14 cellular contexts compared by ENCODE assay signal in genomic region chr5:120446068-120446492, GRCh38. TPM values are rescaled to one million over a fixed set of nuclear protein-coding genes. Genes with fewer than 3 reads are reported as not detected.
DNase-seq lines count a peak whose midpoint lies in the region; ATAC-seq and TF ChIP-seq lines count a peak whose summit lies in the region.
"Had no signal": no experiment of that assay in that cellular context is flagged by ENCODE, and none has a peak within 500 bp of the region (broad histone marks: within the 10 kb centered on the region; RNA-seq: fewer than 3 reads in every experiment).

No MANE protein-coding gene starts in this region.

- H3K36me3 ChIP-seq in hepatocyte (replicated peaks; ENCODE audit: insufficient read depth, low read depth) (no peaks in the 10 kb centered on the region), uterus (no peaks in the 10 kb centered on the region)
- H3K36me3 ChIP-seq: colonic mucosa had no signal

- H3K4me3 ChIP-seq in astrocyte of the spinal cord (ENCODE audit: low read depth, low read length) (no peak overlapping the region), hepatocyte (no peak overlapping the region), uterus (no peak overlapping the region)
- H3K4me3 ChIP-seq: colonic mucosa had no signal

- no peak for TF ChIP-seq POLR2A in uterus (IDR thresholded peaks at IDR 0.05)

- peak; percentile 16 for ATAC-seq in Right ventricle myocardium superior (ENCODE audit: poor library complexity)
- no peak for ATAC-seq in HG03139 (IDR thresholded peaks at IDR 0.05; ENCODE audit: unreplicated experiment)
- ATAC-seq in HG03280 (IDR thresholded peaks at IDR 0.05; ENCODE audit: unreplicated experiment): no peak

- no peak for TF ChIP-seq CTCF in astrocyte of the spinal cord (IDR thresholded peaks at IDR 0.05; ENCODE audit: low read depth, low read length)
- no peak for TF ChIP-seq CTCF in hepatocyte (IDR thresholded peaks at IDR 0.05; ENCODE audit: poor library complexity)
- TF ChIP-seq CTCF in uterus (IDR thresholded peaks at IDR 0.05): no peak

- 31% methylated on average over 2 of the region's 2 CpGs for WGBS in hepatocyte (ENCODE audit: low lambda C conversion rate, missing lambda C conversion rate)

- H3K27me3 ChIP-seq in hepatocyte (no peaks in the 10 kb centered on the region), uterus (no peaks in the 10 kb centered on the region)
- H3K27me3 ChIP-seq: colonic mucosa had no signal

- DNase-seq in Right ventricle myocardium superior (no peak), cardiac septum (ENCODE audit: low spot score) (no peak), astrocyte of the spinal cord (ENCODE audit: low read depth, low spot score) (peak; percentile 89), hepatocyte (ENCODE audit: low spot score) (peak; percentile 15), uterus (peak; percentile 35 to 50), DMS 273 treated with DMSO at 0.1 percent for 48 hours (lab: John Stamatoyannopoulos, UW) (no peak)
- DNase-seq: activated T-cell treated with anti-CD3 and anti-CD28 coated beads, Interleukin-2, amount 50 U/mL, for 48 hours; colonic mucosa; kidney; NCI-H2029 treated with DMSO at 0.1 percent for 48 hours; OCI-M1 had no signal

- no peaks in the 10 kb centered on the region for H3K79me2 ChIP-seq in hepatocyte

- H3K9me2 ChIP-seq in hepatocyte (replicated peaks; ENCODE audit: insufficient read depth): no peaks in the 10 kb centered on the region

- no peak overlapping the region for H2AFZ ChIP-seq in hepatocyte

- intact Hi-C loops in Right ventricle myocardium superior (cut with DNase I): no loop called here
- intact Hi-C loops in cardiac septum (cut with DNase I): no loop called here
- intact Hi-C loops in uterus (cut with DNase I; ENCODE audit: low total_unique reads): no loop called here

- H4K20me1 ChIP-seq in hepatocyte (ENCODE audit: insufficient read depth, poor library complexity, severe bottlenecking): no peaks in the 10 kb centered on the region

- H3K27ac ChIP-seq in hepatocyte: no peak overlapping the region
- peak overlapping the region; percentile 55 to 63 for H3K27ac ChIP-seq in uterus
- H3K27ac ChIP-seq: colonic mucosa, VCaP had no signal

- in situ Hi-C loops in astrocyte of the spinal cord (cut with HindIII; ENCODE audit: low sequenced_read_pairs): no loop called here

- H3K4me1 ChIP-seq in hepatocyte (ENCODE audit: insufficient read depth) (peaks cover 5% of the 10 kb centered on the region), uterus (no peaks in the 10 kb centered on the region)
- H3K4me1 ChIP-seq: colonic mucosa had no signal

- H3K9me3 ChIP-seq in hepatocyte (ENCODE audit: low read depth) (no peaks in the 10 kb centered on the region), uterus (no peaks in the 10 kb centered on the region)
- H3K9me3 ChIP-seq: colonic mucosa had no signal

- H3K4me2 ChIP-seq in hepatocyte: no peak overlapping the region

RNA-seq across cellular contexts. Expression of gene PRR16, which starts 18.0 kb away (rescaled TPM):
- total RNA-seq in Right ventricle myocardium superior (14.2 TPM), cardiac septum (18.1 TPM), hepatocyte (16.1 and 17.3 TPM in 2 replicates), uterus (10 to 100 TPM in 1 of 4 donors, 1 to 10 TPM in 3; 2.2 to 19.7 (median 5.9) TPM)
- 15.3 and 19.1 TPM in 2 replicates for polyA plus RNA-seq in hepatocyte

Comparison
In these comparisons a context has a peak if more than half of its experiments do, and no peak if none do; other contexts are left out.
1. DNase-seq: peak in astrocyte of the spinal cord (single experiment), hepatocyte (single experiment) and uterus (2 of 2); none in Right ventricle myocardium superior (single experiment), cardiac septum (single experiment) and DMS 273 treated with DMSO at 0.1 percent for 48 hours (single experiment).